In genomic region chr16:11067697-11068141, GRCh38 we compare ENCODE assay signal across 22 cellular contexts.
DNase-seq lines count a peak whose midpoint lies in the region; ATAC-seq and TF ChIP-seq lines count a peak whose summit lies in the region.
"Had no signal": no experiment of that assay in that cellular context is flagged by ENCODE, and none has a peak within 500 bp of the region (broad histone marks: within the 10 kb centered on the region; RNA-seq: fewer than 3 reads in every experiment).

No MANE protein-coding gene starts in this region.

- H3K9ac ChIP-seq in liver (ENCODE audit: low read depth in 1 of 2, low read length in 2 of 2), result no peak overlapping the region

- H3K36me3 ChIP-seq in body of pancreas (replicated peaks in 1 of 2; ENCODE audit: insufficient read depth in 1 of 2, low read depth in 2 of 2) (no peaks in the 10 kb centered on the region), liver (ENCODE audit: control insufficient read depth in 4 of 4, insufficient read depth in 3 of 4, low read depth in 1 of 4, low read length in 3 of 4) (peaks cover 0 to 2% (median 0%) of the 10 kb centered on the region in 4 donors), sigmoid colon (peaks cover 0 to 14% (median 5%) of the 10 kb centered on the region in 4 donors)

- H3K4me1 Mint-ChIP-seq in activated CD4-positive, alpha-beta T cell treated with anti-CD3 and anti-CD28 coated beads, Interleukin-2, amount 10 ng/mL, durations not matched to agents 24 days and 14 days, result peaks cover 51% of the 10 kb centered on the region
- peaks cover 52% of the 10 kb centered on the region for H3K4me1 Mint-ChIP-seq in activated CD4-positive, alpha-beta T cell treated with anti-CD3 and anti-CD28 coated beads, Interleukin-2, amount 10 ng/mL, durations not matched to agents 7 days and 5 days
- peaks cover 48% of the 10 kb centered on the region for H3K4me1 Mint-ChIP-seq in activated CD8-positive, alpha-beta memory T cell treated with anti-CD3 and anti-CD28 coated beads, Interleukin-2, amount 10 ng/mL, durations not matched to agents 7 days and 5 days

- no peak for TF ChIP-seq CTCF in body of pancreas (IDR thresholded peaks at IDR 0.05)
- no peak for TF ChIP-seq CTCF in liver (IDR thresholded peaks at IDR 0.05; ENCODE audit: low read depth, low read length, missing input control)
- no peak for TF ChIP-seq CTCF in sigmoid colon (IDR thresholded peaks at IDR 0.05)

- H3K9me3 ChIP-seq in body of pancreas (no peaks in the 10 kb centered on the region), liver (ENCODE audit: control insufficient read depth in 4 of 4, low read length in 3 of 4) (no peaks in the 10 kb centered on the region), sigmoid colon (no peaks in the 10 kb centered on the region)

- CTCF ChIA-PET in activated CD4-positive, alpha-beta T cell treated with anti-CD3 and anti-CD28 coated beads, Interleukin-2, amount 10 ng/mL, durations not matched to agents 7 days and 5 days (lab: Charles Lee), result interaction anchor here (1.5 kb wide), 1 partner anchor 10 kb away, joined by 4 read pairs; no protein-coding TSS in a partner anchor
- CTCF ChIA-PET in activated CD8-positive, alpha-beta memory T cell treated with anti-CD3 and anti-CD28 coated beads, Interleukin-2, amount 10 ng/mL, durations not matched to agents 7 days and 5 days (lab: Charles Lee), result interaction anchor here (0.8 to 1.6 kb wide), 4 partner anchors 12 to 117 kb away, joined by 3 to 5 read pairs (median 4); no protein-coding TSS in a partner anchor

- TF ChIP-seq EP300 in sigmoid colon (IDR thresholded peaks at IDR 0.05), result no peak

- POLR2A ChIA-PET in activated CD4-positive, alpha-beta T cell treated with anti-CD3 and anti-CD28 coated beads, Interleukin-2, amount 10 ng/mL, durations not matched to agents 7 days and 5 days (lab: Charles Lee), result no interaction called here

- peak; percentile 49 to 53 for TF ChIP-seq RAD21 in liver (IDR thresholded peaks at IDR 0.05)

- peak; percentile 60 for ATAC-seq in body of pancreas
- ATAC-seq in activated CD8-positive, alpha-beta memory T cell treated with anti-CD3 and anti-CD28 coated beads, Interleukin-2, amount 10 ng/mL, durations not matched to agents 7 days and 5 days, result no peak
- ATAC-seq: Panc1 had no signal

- H3K27ac ChIP-seq in body of pancreas, result peak overlapping the region in 2 of 4 donors; percentile 16 to 33
- H3K27ac ChIP-seq in liver (ENCODE audit: low read depth in 1 of 2, low read length in 2 of 2), result peak overlapping the region; percentile 38 to 60
- no peak overlapping the region for H3K27ac ChIP-seq in sigmoid colon
- H3K27ac ChIP-seq: 22Rv1 had no signal

- peaks cover 53% of the 10 kb centered on the region for H3K36me3 Mint-ChIP-seq in activated CD4-positive, alpha-beta T cell treated with anti-CD3 and anti-CD28 coated beads, Interleukin-2, amount 10 ng/mL, durations not matched to agents 24 days and 14 days (ENCODE audit: low read depth)
- peaks cover 54% of the 10 kb centered on the region for H3K36me3 Mint-ChIP-seq in activated CD4-positive, alpha-beta T cell treated with anti-CD3 and anti-CD28 coated beads, Interleukin-2, amount 10 ng/mL, durations not matched to agents 7 days and 5 days (ENCODE audit: low read depth)
- H3K36me3 Mint-ChIP-seq in activated CD8-positive, alpha-beta memory T cell treated with anti-CD3 and anti-CD28 coated beads, Interleukin-2, amount 10 ng/mL, durations not matched to agents 7 days and 5 days, result peaks cover 33% of the 10 kb centered on the region

- H3K27me3 Mint-ChIP-seq in activated CD4-positive, alpha-beta T cell treated with anti-CD3 and anti-CD28 coated beads, Interleukin-2, amount 10 ng/mL, durations not matched to agents 24 days and 14 days, result no peaks in the 10 kb centered on the region
- H3K27me3 Mint-ChIP-seq in activated CD4-positive, alpha-beta T cell treated with anti-CD3 and anti-CD28 coated beads, Interleukin-2, amount 10 ng/mL, durations not matched to agents 7 days and 5 days, result no peaks in the 10 kb centered on the region
- no peaks in the 10 kb centered on the region for H3K27me3 Mint-ChIP-seq in activated CD8-positive, alpha-beta memory T cell treated with anti-CD3 and anti-CD28 coated beads, Interleukin-2, amount 10 ng/mL, durations not matched to agents 7 days and 5 days
- H3K27me3 Mint-ChIP-seq: CD8-positive, alpha-beta memory T cell had no signal

- H3K4me1 ChIP-seq in body of pancreas, result peaks cover 7% of the 10 kb centered on the region
- H3K4me1 ChIP-seq in liver (ENCODE audit: control insufficient read depth in 4 of 4, insufficient read depth in 4 of 4, low read length in 3 of 4), result peaks cover 10 to 24% (median 15%) of the 10 kb centered on the region in 4 donors
- no peaks in the 10 kb centered on the region for H3K4me1 ChIP-seq in sigmoid colon

- no peak overlapping the region for H3K4me3 Mint-ChIP-seq in activated CD4-positive, alpha-beta T cell treated with anti-CD3 and anti-CD28 coated beads, Interleukin-2, amount 10 ng/mL, durations not matched to agents 24 days and 14 days
- no peak overlapping the region for H3K4me3 Mint-ChIP-seq in activated CD4-positive, alpha-beta T cell treated with anti-CD3 and anti-CD28 coated beads, Interleukin-2, amount 10 ng/mL, durations not matched to agents 7 days and 5 days
- H3K4me3 Mint-ChIP-seq in activated CD8-positive, alpha-beta memory T cell treated with anti-CD3 and anti-CD28 coated beads, Interleukin-2, amount 10 ng/mL, durations not matched to agents 7 days and 5 days, result no peak overlapping the region
- H3K4me3 Mint-ChIP-seq: CD8-positive, alpha-beta memory T cell had no signal

- no peak for TF ChIP-seq POLR2A in body of pancreas (IDR thresholded peaks at IDR 0.05)
- TF ChIP-seq POLR2A in sigmoid colon (IDR thresholded peaks at IDR 0.05), result no peak

- H3K27me3 ChIP-seq in body of pancreas (no peaks in the 10 kb centered on the region), liver (ENCODE audit: control insufficient read depth in 4 of 4, insufficient read depth in 4 of 4, low read length in 3 of 4) (no peaks in the 10 kb centered on the region), sigmoid colon (no peaks in the 10 kb centered on the region)

- peak overlapping the region; percentile 37 for H3K27ac Mint-ChIP-seq in activated CD4-positive, alpha-beta T cell treated with anti-CD3 and anti-CD28 coated beads, Interleukin-2, amount 10 ng/mL, durations not matched to agents 24 days and 14 days
- H3K27ac Mint-ChIP-seq in activated CD4-positive, alpha-beta T cell treated with anti-CD3 and anti-CD28 coated beads, Interleukin-2, amount 10 ng/mL, durations not matched to agents 7 days and 5 days, result no peak overlapping the region
- no peak overlapping the region for H3K27ac Mint-ChIP-seq in activated CD8-positive, alpha-beta memory T cell treated with anti-CD3 and anti-CD28 coated beads, Interleukin-2, amount 10 ng/mL, durations not matched to agents 7 days and 5 days
- H3K27ac Mint-ChIP-seq: CD8-positive, alpha-beta memory T cell had no signal

- DNase-seq in activated CD4-positive, alpha-beta T cell treated with anti-CD3 and anti-CD28 coated beads, Interleukin-2, amount 10 ng/mL, durations not matched to agents 24 days and 14 days, result no peak
- no peak for DNase-seq in activated CD4-positive, alpha-beta T cell treated with anti-CD3 and anti-CD28 coated beads, Interleukin-2, amount 10 ng/mL, durations not matched to agents 7 days and 5 days
- DNase-seq in body of pancreas, result no peak
- DNase-seq in sigmoid colon, result peak; percentile 57
- DNase-seq in AG20443 (ENCODE audit: low spot score), result no peak
- no peak for DNase-seq in activated CD8-positive, alpha-beta memory T cell treated with anti-CD3 and anti-CD28 coated beads, Interleukin-2, amount 10 ng/mL, durations not matched to agents 7 days and 5 days
- DNase-seq in epidermal melanocyte (ENCODE audit: insufficient read length, low spot score), result no peak
- DNase-seq: ACHN; C1 segment of cervical spinal cord; Calu3; CD8-positive, alpha-beta memory T cell; Kasumi-1; NCI-H1694; NCI-H2081; NCI-H2171; NCI-H345; NCI-H524; NCI-H774; NK-92 treated with Interleukin-12 subunit alpha and Interleukin-12 subunit beta, amount 100 ng/mL, for 24 hours had no signal

- WGBS in body of pancreas, 2 donors, result 60 to 67% methylated on average over 7 of the region's 7 CpGs
- 28% methylated on average over 7 of the region's 7 CpGs for WGBS in liver
- WGBS in sigmoid colon, 2 donors, result 82 to 91% methylated on average over 7 of the region's 7 CpGs

- intact Hi-C loops in activated CD4-positive, alpha-beta T cell treated with anti-CD3 and anti-CD28 coated beads, Interleukin-2, amount 10 ng/mL, durations not matched to agents 24 days and 14 days (cut with micrococcal nuclease), result no loop called here
- intact Hi-C loops in body of pancreas (cut with DNase I), result no loop called here
- intact Hi-C loops in sigmoid colon (cut with DNase I), result no loop called here

- no peaks in the 10 kb centered on the region for H3K9me3 Mint-ChIP-seq in activated CD4-positive, alpha-beta T cell treated with anti-CD3 and anti-CD28 coated beads, Interleukin-2, amount 10 ng/mL, durations not matched to agents 24 days and 14 days
- H3K9me3 Mint-ChIP-seq in activated CD4-positive, alpha-beta T cell treated with anti-CD3 and anti-CD28 coated beads, Interleukin-2, amount 10 ng/mL, durations not matched to agents 7 days and 5 days, result no peaks in the 10 kb centered on the region
- H3K9me3 Mint-ChIP-seq in activated CD8-positive, alpha-beta memory T cell treated with anti-CD3 and anti-CD28 coated beads, Interleukin-2, amount 10 ng/mL, durations not matched to agents 7 days and 5 days (ENCODE audit: low read depth), result no peaks in the 10 kb centered on the region
- H3K9me3 Mint-ChIP-seq: CD8-positive, alpha-beta memory T cell had no signal

- H3K4me3 ChIP-seq in body of pancreas (no peak overlapping the region), liver (ENCODE audit: low read depth in 1 of 3, low read length in 3 of 3) (no peak overlapping the region), sigmoid colon (no peak overlapping the region)

TF ChIP-seq in liver, 16 proteins besides CTCF, POLR2A, EP300 and RAD21 (continues in another document):
- TF ChIP-seq ZBTB33 (IDR thresholded peaks at IDR 0.05), result peak; percentile 49

Comparison
In these comparisons a context has a peak if more than half of its experiments do, and no peak if none do; other contexts are left out.
1. H3K27ac ChIP-seq: peak in liver (2 of 2); none in sigmoid colon (0 of 4).